In the genomic region with DNA sequence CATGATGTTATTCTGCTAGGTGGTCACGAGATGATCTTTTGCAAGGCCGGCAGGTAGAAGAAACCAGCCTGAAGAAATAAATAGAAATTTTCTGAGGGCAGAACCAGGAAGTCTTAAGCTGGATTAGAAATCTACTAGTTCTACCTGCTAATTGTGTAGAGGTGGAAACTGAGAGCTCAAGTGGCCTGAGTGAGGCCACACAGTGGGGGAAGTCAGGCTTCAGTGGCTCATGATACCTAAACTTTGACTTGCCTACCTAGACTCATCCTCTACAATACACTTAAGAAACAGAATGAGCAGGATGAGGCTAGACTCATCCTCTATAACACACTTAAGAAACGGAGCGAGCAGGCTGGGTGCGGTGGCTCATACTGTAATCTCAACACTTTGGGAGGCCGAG, we compare ENCODE assay signal across 3 cellular contexts.
TF ChIP-seq lines count a peak whose summit lies in the region.

No MANE protein-coding gene starts in this region.

TF ChIP-seq in GM12891, 5 proteins besides CTCF, POLR2A, EP300 and RAD21:
- TF ChIP-seq POU2F2 (IDR thresholded peaks at IDR 0.05; ENCODE audit: low read depth, low read length) (no peak), POLR2AphosphoS5 (IDR thresholded peaks at IDR 0.05; ENCODE audit: low read depth, low read length) (no peak), TAF1 (IDR thresholded peaks at IDR 0.05; ENCODE audit: low read depth, low read length) (no peak), SPI1 (IDR thresholded peaks at IDR 0.05; ENCODE audit: low read depth, low read length) (no peak), PAX5 (IDR thresholded peaks at IDR 0.05; ENCODE audit: insufficient read depth, low read length, severe bottlenecking) (no peak)

TF ChIP-seq in IMR-90, 13 proteins besides CTCF, POLR2A, EP300 and RAD21:
- TF ChIP-seq NFE2L2 (IDR thresholded peaks at IDR 0.05; ENCODE audit: low read depth, low read length) (no peak), CHD1 (IDR thresholded peaks at IDR 0.05; ENCODE audit: low read depth, low read length) (no peak), MAZ (IDR thresholded peaks at IDR 0.05; ENCODE audit: borderline replicate concordance, low read depth, low read length) (no peak), RCOR1 (IDR thresholded peaks at IDR 0.05; ENCODE audit: insufficient replicate concordance, low read length) (no peak), SMC3 (IDR thresholded peaks at IDR 0.05; ENCODE audit: low read depth, low read length) (no peak), MAFK (IDR thresholded peaks at IDR 0.05; ENCODE audit: low read depth, low read length) (no peak), MXI1 (IDR thresholded peaks at IDR 0.05; ENCODE audit: borderline replicate concordance, low read depth, low read length) (no peak), FOS (IDR thresholded peaks at IDR 0.05; ENCODE audit: low read depth, low read length) (no peak), BHLHE40 (IDR thresholded peaks at IDR 0.05; ENCODE audit: low read depth, low read length) (no peak), RFX5 (IDR thresholded peaks at IDR 0.05; ENCODE audit: low read depth, low read length) (no peak), CEBPB (IDR thresholded peaks at IDR 0.05; ENCODE audit: low read depth, low read length) (no peak)
- TF ChIP-seq, protein P1, sequence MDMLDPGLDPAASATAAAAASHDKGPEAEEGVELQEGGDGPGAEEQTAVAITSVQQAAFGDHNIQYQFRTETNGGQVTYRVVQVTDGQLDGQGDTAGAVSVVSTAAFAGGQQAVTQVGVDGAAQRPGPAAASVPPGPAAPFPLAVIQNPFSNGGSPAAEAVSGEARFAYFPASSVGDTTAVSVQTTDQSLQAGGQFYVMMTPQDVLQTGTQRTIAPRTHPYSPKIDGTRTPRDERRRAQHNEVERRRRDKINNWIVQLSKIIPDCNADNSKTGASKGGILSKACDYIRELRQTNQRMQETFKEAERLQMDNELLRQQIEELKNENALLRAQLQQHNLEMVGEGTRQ (IDR thresholded peaks at IDR 0.05; ENCODE audit: low read depth, low read length), result no peak
- TF ChIP-seq, protein P2, sequence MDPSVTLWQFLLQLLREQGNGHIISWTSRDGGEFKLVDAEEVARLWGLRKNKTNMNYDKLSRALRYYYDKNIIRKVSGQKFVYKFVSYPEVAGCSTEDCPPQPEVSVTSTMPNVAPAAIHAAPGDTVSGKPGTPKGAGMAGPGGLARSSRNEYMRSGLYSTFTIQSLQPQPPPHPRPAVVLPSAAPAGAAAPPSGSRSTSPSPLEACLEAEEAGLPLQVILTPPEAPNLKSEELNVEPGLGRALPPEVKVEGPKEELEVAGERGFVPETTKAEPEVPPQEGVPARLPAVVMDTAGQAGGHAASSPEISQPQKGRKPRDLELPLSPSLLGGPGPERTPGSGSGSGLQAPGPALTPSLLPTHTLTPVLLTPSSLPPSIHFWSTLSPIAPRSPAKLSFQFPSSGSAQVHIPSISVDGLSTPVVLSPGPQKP (IDR thresholded peaks at IDR 0.05; ENCODE audit: borderline replicate concordance, low read depth, low read length), result no peak

TF ChIP-seq in H1, 55 proteins besides CTCF, POLR2A, EP300 and RAD21:
- TF ChIP-seq RXRA (IDR thresholded peaks at IDR 0.05; ENCODE audit: insufficient read depth, low read depth, low read length) (no peak), TBP (IDR thresholded peaks at IDR 0.05; ENCODE audit: low read depth, low read length) (no peak), SIRT6 (IDR thresholded peaks at IDR 0.05; ENCODE audit: low read length) (no peak), TAF7 (optimal IDR thresholded peaks at IDR 0.05; ENCODE audit: borderline replicate concordance, low read depth, low read length) (no peak), GABPA (IDR thresholded peaks at IDR 0.05; ENCODE audit: borderline replicate concordance, insufficient read depth, low read length) (no peak), KDM5A (IDR thresholded peaks at IDR 0.05; ENCODE audit: low read length) (no peak), KDM1A (IDR thresholded peaks at IDR 0.05; ENCODE audit: borderline replicate concordance, low read length) (no peak), POLR2AphosphoS5 (IDR thresholded peaks at IDR 0.05; ENCODE audit: low read depth, low read length) (no peak)
- TF ChIP-seq, protein P3, sequence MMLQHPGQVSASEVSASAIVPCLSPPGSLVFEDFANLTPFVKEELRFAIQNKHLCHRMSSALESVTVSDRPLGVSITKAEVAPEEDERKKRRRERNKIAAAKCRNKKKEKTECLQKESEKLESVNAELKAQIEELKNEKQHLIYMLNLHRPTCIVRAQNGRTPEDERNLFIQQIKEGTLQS (IDR thresholded peaks at IDR 0.05; ENCODE audit: insufficient read depth, low read depth, low read length), result no peak
- TF ChIP-seq, protein P1 (IDR thresholded peaks at IDR 0.05; ENCODE audit: low read length), result no peak
